In genomic region chr14:72824051-72824450, GRCh38 we compare ENCODE assay signal across 17 cellular contexts.
"Had no signal": no experiment of that assay in that cellular context is flagged by ENCODE, and none has a peak within 500 bp of the region (broad histone marks: within the 10 kb centered on the region; RNA-seq: fewer than 3 reads in every experiment).

No MANE protein-coding gene starts in this region.

- H2AFZ ChIP-seq: hepatocyte had no signal

- H3K79me2 ChIP-seq: hepatocyte had no signal

- H3K9me3 ChIP-seq: thoracic aorta had no signal

- H3K4me3 ChIP-seq: hepatocyte, thoracic aorta, upper lobe of left lung had no signal

- H3K4me1 ChIP-seq: upper lobe of left lung had no signal

- H3K27ac ChIP-seq: hepatocyte, thoracic aorta, upper lobe of left lung had no signal

- DNase-seq: activated B cell treated with CpG ODN at 0.5 μM for 24 hours; activated CD4-positive, alpha-beta T cell treated with anti-CD3 and anti-CD28 coated beads for 36 hours; activated CD4-positive, alpha-beta T cell treated with anti-CD3 and anti-CD28 coated beads, Interleukin-2, amount 50 U/mL, for 48 hours; activated effector memory CD4-positive, alpha-beta T cell treated with Interleukin-2 at 50 U/mL for 16 hours; activated naive CD4-positive, alpha-beta T cell treated with anti-CD3 and anti-CD28 coated beads, Interleukin-2, amount 10 ng/mL, durations not matched to agents 7 days and 5 days; activated T-cell treated with anti-CD3 and anti-CD28 coated beads, Interleukin-2, amount 50 U/mL, for 72 hours; amygdala; effector CD4-positive, alpha-beta T cell; foreskin fibroblast; immature natural killer cell; kidney glomerular epithelial cell; occipital lobe; stimulated activated CD4-positive, alpha-beta T cell treated with anti-CD3 and anti-CD28 coated beads, Interleukin-4, amount 100 ng/mL, for 24 hours; stimulated activated naive CD4-positive, alpha-beta T cell treated with Interleukin-2 at 50 U/mL for 16 hours; upper lobe of left lung had no signal

- H3K36me3 ChIP-seq: thoracic aorta, upper lobe of left lung had no signal

- H3K4me2 ChIP-seq: hepatocyte had no signal

- ATAC-seq: activated CD4-positive, alpha-beta T cell treated with anti-CD3 and anti-CD28 coated beads for 36 hours; activated T-cell treated with anti-CD3 and anti-CD28 coated beads, Interleukin-2, amount 50 U/mL, for 72 hours had no signal

- H3K27me3 ChIP-seq: hepatocyte, upper lobe of left lung had no signal
